Comparison of ENCODE assay signal across 8 cellular contexts in the genomic region with DNA sequence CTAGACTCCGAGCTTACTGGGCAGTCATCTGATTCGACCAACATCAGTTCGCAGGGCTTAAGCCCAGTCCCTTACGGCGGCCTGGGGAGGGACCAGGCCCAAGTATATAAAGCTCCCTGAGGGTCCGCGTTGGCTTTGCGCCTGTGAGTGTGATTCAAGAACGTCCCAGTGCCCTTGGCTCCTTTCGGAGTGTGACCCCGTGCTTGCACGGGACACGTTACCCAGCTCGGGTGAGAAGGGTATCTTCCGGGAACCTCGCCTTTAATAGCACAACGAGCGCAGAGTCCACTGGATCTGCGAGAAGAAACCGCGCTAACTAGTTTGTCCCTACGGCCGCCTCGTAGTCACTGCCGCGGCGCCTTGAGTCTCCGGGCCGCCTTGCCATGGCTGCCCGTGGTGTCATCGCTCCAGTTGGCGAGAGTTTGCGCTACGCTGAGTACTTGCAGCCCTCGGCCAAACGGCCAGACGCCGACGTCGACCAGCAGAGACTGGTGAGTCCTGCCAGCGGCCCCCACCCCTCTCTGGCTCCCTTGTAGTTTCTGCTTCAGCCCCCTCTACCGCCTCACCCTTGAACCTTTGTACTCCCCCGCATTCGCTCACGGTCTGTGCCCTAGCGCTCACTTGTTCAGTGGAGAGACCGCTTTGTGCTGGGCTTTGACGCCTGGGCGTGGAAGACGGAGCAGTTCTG. TPM values are rescaled to one million over a fixed set of nuclear protein-coding genes. Genes with fewer than 3 reads are reported as not detected.
DNase-seq lines count a peak whose midpoint lies in the region; ATAC-seq and TF ChIP-seq lines count a peak whose summit lies in the region.

A gene (plus strand): TSS at position 343 of the 688 bp plus-strand sequence. CDS start 41 bp downstream, at position 384.

- 3 to 12% (median 4%) methylated on average over 35 to 50 of the region's 50 CpGs for WGBS in heart left ventricle, 4 donors
- WGBS in transverse colon (ENCODE audit: low coverage in 1 of 2), 2 donors: 10 to 40% methylated on average over 3 to 46 of the region's 50 CpGs

- DNase-seq in Ammon's horn (ENCODE audit: low spot score): peak; percentile 84
- DNase-seq in SW480 (ENCODE audit: low spot score): peak; percentile 81
- peak; percentile 57 for DNase-seq in activated naive CD8-positive, alpha-beta T cell treated with anti-CD3 and anti-CD28 coated beads, Interleukin-2, amount 50 U/mL, for 24 hours
- DNase-seq in heart left ventricle: peak; percentile 89 to 93 (median 90)
- DNase-seq in posterior cingulate gyrus: peak; percentile 71 to 96 (median 84)
- peak; percentile 86 for DNase-seq in transverse colon

- H3K9me3 ChIP-seq in heart left ventricle (no peaks in the 10 kb centered on the region), transverse colon (no peaks in the 10 kb centered on the region)

- H3K4me3 ChIP-seq in heart left ventricle: peak within 1 kb of the TSS; percentile 40 to 88 (median 76)
- peak within 1 kb of the TSS; percentile 51 to 76 (median 54) for H3K4me3 ChIP-seq in transverse colon

- peak in 5 of 12 donors; percentile 4 to 40 (median 28) for TF ChIP-seq CTCF in heart left ventricle (IDR thresholded peaks at IDR 0.05)
- TF ChIP-seq CTCF in transverse colon (IDR thresholded peaks at IDR 0.05): peak in 1 of 5 experiments; percentile 42

- peaks cover 0 to 43% (median 20%) of the 10 kb centered on the region in 12 donors for H3K4me1 ChIP-seq in heart left ventricle
- peaks cover 9 to 42% (median 17%) of the 10 kb centered on the region in 4 donors for H3K4me1 ChIP-seq in transverse colon

- no peaks in the 10 kb centered on the region for H3K9me3 Mint-ChIP-seq in activated naive CD8-positive, alpha-beta T cell treated with anti-CD3 and anti-CD28 coated beads, Interleukin-2, amount 50 U/mL, for 24 hours

- intact Hi-C loops in heart left ventricle (cut with DNase I): loop anchor here in 1 of 10 donors (5.0 kb wide), 1 partner anchor 54 kb away; no protein-coding TSS in a partner anchor
- intact Hi-C loops in posterior cingulate gyrus (cut with DNase I): no loop called here
- intact Hi-C loops in transverse colon (cut with DNase I; ENCODE audit: low total_unique reads): no loop called here

- H3K36me3 Mint-ChIP-seq in activated naive CD8-positive, alpha-beta T cell treated with anti-CD3 and anti-CD28 coated beads, Interleukin-2, amount 50 U/mL, for 24 hours (ENCODE audit: low read depth): no peaks in the 10 kb centered on the region

- peak; percentile 89 for ATAC-seq in GM19351 (IDR thresholded peaks at IDR 0.05; ENCODE audit: unreplicated experiment)
- ATAC-seq in HG03520 (IDR thresholded peaks at IDR 0.05; ENCODE audit: unreplicated experiment): peak; percentile 75
- ATAC-seq in activated naive CD8-positive, alpha-beta T cell treated with anti-CD3 and anti-CD28 coated beads, Interleukin-2, amount 50 U/mL, for 24 hours: peak; percentile 89
- ATAC-seq in heart left ventricle: peak; percentile 81 to 97 (median 95)

- H3K36me3 ChIP-seq in heart left ventricle (peaks cover 0 to 10% (median 4%) of the 10 kb centered on the region in 9 donors), transverse colon (no peaks in the 10 kb centered on the region)

- H3K27me3 ChIP-seq in heart left ventricle: no peaks in the 10 kb centered on the region
- H3K27me3 ChIP-seq in transverse colon: no peaks in the 10 kb centered on the region

- no peaks in the 10 kb centered on the region for H3K27me3 Mint-ChIP-seq in activated naive CD8-positive, alpha-beta T cell treated with anti-CD3 and anti-CD28 coated beads, Interleukin-2, amount 50 U/mL, for 24 hours

- no peak for TF ChIP-seq EP300 in transverse colon (IDR thresholded peaks at IDR 0.05; ENCODE audit: low read depth)

- peak within 1 kb of the TSS; percentile 89 for H3K4me3 Mint-ChIP-seq in activated naive CD8-positive, alpha-beta T cell treated with anti-CD3 and anti-CD28 coated beads, Interleukin-2, amount 50 U/mL, for 24 hours

- H3K27ac ChIP-seq in heart left ventricle (peak within 1 kb of the TSS; percentile 11 to 97 (median 91)), transverse colon (peak within 1 kb of the TSS; percentile 84 to 93 (median 88))

- in situ Hi-C loops in transverse colon (cut with MboI; ENCODE audit: low pct_ligation_motif_present in 1 of 4, low pct_unique_long_range_greater_than_20kb in 1 of 4, low sequenced_read_pairs in 3 of 4): no loop called here

- peaks cover 27% of the 10 kb centered on the region for H3K4me1 Mint-ChIP-seq in activated naive CD8-positive, alpha-beta T cell treated with anti-CD3 and anti-CD28 coated beads, Interleukin-2, amount 50 U/mL, for 24 hours

- peak within 1 kb of the TSS; percentile 91 for H3K27ac Mint-ChIP-seq in activated naive CD8-positive, alpha-beta T cell treated with anti-CD3 and anti-CD28 coated beads, Interleukin-2, amount 50 U/mL, for 24 hours

- TF ChIP-seq POLR2A in heart left ventricle (IDR thresholded peaks at IDR 0.05) (peak in 1 of 2 donors; percentile 35), transverse colon (IDR thresholded peaks at IDR 0.05) (peak; percentile 78)

RNA-seq across cellular contexts. Expression of the gene that starts here (rescaled TPM):
- total RNA-seq in heart left ventricle: 10 to 100 TPM; 12.8 to 28.5 (median 24.1) TPM
- 10 to 100 TPM; 32.9 to 39.2 TPM for polyA plus RNA-seq in heart left ventricle
- total RNA-seq in transverse colon: 10 to 100 TPM; 10.5 to 18.3 (median 11.4) TPM

Comparison
In these comparisons a context has a peak if more than half of its experiments do, and no peak if none do; other contexts are left out.
1. Peak in every context shown above with its lines: DNase-seq, ATAC-seq, H3K4me3 ChIP-seq and H3K27ac ChIP-seq.